In genomic region chr6:9131616-9132015, GRCh38 we compare ENCODE assay signal across 1 cellular context.
TF ChIP-seq lines count a peak whose summit lies in the region.

No MANE protein-coding gene starts in this region.

TF ChIP-seq in GM23338, 12 proteins besides CTCF, POLR2A, EP300 and RAD21 (continued from another document):
- TF ChIP-seq REST (IDR thresholded peaks at IDR 0.05; ENCODE audit: unreplicated experiment), result no peak
- no peak for TF ChIP-seq EZH2phosphoT487 (IDR thresholded peaks at IDR 0.05; ENCODE audit: unreplicated experiment)
- TF ChIP-seq CREB1 (CRISPR knock-in tag; IDR thresholded peaks at IDR 0.05; ENCODE audit: low read depth), result no peak
- no peak for TF ChIP-seq NANOG (IDR thresholded peaks at IDR 0.05; ENCODE audit: borderline replicate concordance)
- no peak for TF ChIP-seq ZNF331 (CRISPR knock-in tag; IDR thresholded peaks at IDR 0.05; ENCODE audit: low read depth)
- TF ChIP-seq STAT1 (IDR thresholded peaks at IDR 0.05; ENCODE audit: unreplicated experiment), result no peak
- TF ChIP-seq ETS1 (IDR thresholded peaks at IDR 0.05), result no peak
- TF ChIP-seq ZNF114 (CRISPR knock-in tag; IDR thresholded peaks at IDR 0.05), result no peak
